In the genomic region with DNA sequence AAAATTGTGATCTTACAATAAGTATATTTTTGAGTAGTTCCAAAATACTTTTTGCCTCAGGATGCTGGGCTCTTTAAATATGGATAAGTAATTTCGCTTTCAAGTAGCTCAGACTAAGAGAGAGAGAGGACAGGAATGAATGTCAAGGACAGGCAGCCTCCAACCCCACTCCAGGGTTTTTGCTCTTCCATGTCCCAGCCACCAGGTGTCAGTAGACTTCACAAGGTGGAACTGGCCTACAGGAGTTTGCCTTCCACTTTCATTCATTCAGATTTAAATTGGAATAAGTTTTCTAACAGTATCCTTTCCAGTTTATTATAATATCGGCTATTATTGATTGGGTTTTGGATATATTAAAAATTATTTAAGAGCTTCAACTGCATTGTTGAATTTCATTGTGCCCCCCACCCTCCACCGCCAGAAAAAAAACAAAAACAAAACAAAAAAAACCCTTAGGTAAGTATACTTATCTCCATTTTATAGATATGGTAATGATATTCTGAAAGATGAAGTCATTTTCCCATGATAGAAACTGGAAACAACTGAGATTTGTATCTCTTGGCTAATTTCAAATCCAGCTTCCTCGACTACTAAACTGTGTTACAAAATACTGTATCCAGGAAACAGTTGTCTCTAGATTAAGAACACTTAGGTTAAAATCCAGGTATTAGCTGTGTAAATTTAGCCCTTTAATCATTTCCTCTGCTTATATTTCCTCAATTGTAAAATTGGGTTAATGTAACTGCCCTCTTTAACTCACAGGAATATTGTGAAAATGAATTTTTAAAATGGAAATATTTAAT, we compare ENCODE assay signal across 9 cellular contexts.
A peak's percentile ranks its signal among the peaks of the same experiment; 100 is the strongest.
DNase-seq lines count a peak whose midpoint lies in the region; ATAC-seq, FAIRE-seq and TF ChIP-seq lines count a peak whose summit lies in the region.
"Had no signal": no experiment of that assay in that cellular context is flagged by ENCODE, and none has a peak within 500 bp of the region (broad histone marks: within the 10 kb centered on the region; RNA-seq: fewer than 3 reads in every experiment).

No MANE protein-coding gene starts in this region.

- H3K9me3 Mint-ChIP-seq in HFFc6 = no peaks in the 10 kb centered on the region
- H3K9me3 Mint-ChIP-seq: IgD-negative memory B cell had no signal

- no TSS peak for BruUV-seq in HepG2 (replicated peaks; lab: Mats Ljungman, UMichigan)

- peak; percentile 11 for FAIRE-seq in RCC 7860 (lab: Jason Lieb, UNC)
- peak; percentile 90 for FAIRE-seq in HepG2 (lab: Jason Lieb, UNC)

- peak; percentile 63 for TF ChIP-seq RAD21 in HepG2 (CRISPR knock-in tag; IDR thresholded peaks at IDR 0.05)

- H3K27me3 ChIP-seq in HepG2 (ENCODE audit: control insufficient read depth in 1 of 2, insufficient read depth in 2 of 2, low read length in 2 of 2) = no peaks in the 10 kb centered on the region
- H3K27me3 ChIP-seq in uterus = no peaks in the 10 kb centered on the region

- no peak overlapping the region for H3K9ac ChIP-seq in HepG2 (ENCODE audit: insufficient read depth, low read depth, low read length)

- H3K27me3 Mint-ChIP-seq in HFFc6 (ENCODE audit: insufficient read depth) = no peaks in the 10 kb centered on the region
- H3K27me3 Mint-ChIP-seq: IgD-negative memory B cell had no signal

- ATAC-seq in HepG2 = peak; percentile 100

- POLR2A ChIA-PET in HepG2 (lab: Yijun Ruan, JAX) = no interaction called here

- H3K4me1 Mint-ChIP-seq in HFFc6 (ENCODE audit: low read depth) = no peaks in the 10 kb centered on the region
- H3K4me1 Mint-ChIP-seq: IgD-negative memory B cell had no signal

- H3K79me2 ChIP-seq in HepG2 (ENCODE audit: insufficient read depth, low read length) = no peaks in the 10 kb centered on the region

- TF ChIP-seq EP300 in HepG2 (IDR thresholded peaks at IDR 0.05; ENCODE audit: low read depth in 2 of 2, low read length in 2 of 2) (no peak), HepG2 (CRISPR knock-in tag; IDR thresholded peaks at IDR 0.05; ENCODE audit: borderline replicate concordance) (no peak)

- intact Hi-C loops in HepG2 (cut with micrococcal nuclease; ENCODE audit: unreplicated experiment) (loop anchor here (1.0 to 10.0 kb wide), 6 partner anchors 259 to 822 kb away; no protein-coding TSS in a partner anchor), uterus (cut with DNase I; ENCODE audit: low total_unique reads) (no loop called here)

- H3K27ac Mint-ChIP-seq in HFFc6 = no peak overlapping the region
- H3K27ac Mint-ChIP-seq: IgD-negative memory B cell had no signal

- TF ChIP-seq POLR2A in HepG2 (IDR thresholded peaks at IDR 0.05; ENCODE audit: insufficient read depth in 1 of 2, low read depth in 2 of 2, low read length in 2 of 2) (no peak), uterus (IDR thresholded peaks at IDR 0.05) (no peak)

- CTCF ChIA-PET in HepG2 (lab: Yijun Ruan, JAX; ENCODE audit: low intra/inter-chr PET ratio, low total read pairs) = interaction anchor here (1.0 to 2.8 kb wide), 3 partner anchors 260 to 823 kb away, joined by 3 to 34 read pairs (median 4); no protein-coding TSS in a partner anchor

- H4K20me1 ChIP-seq in HepG2 (ENCODE audit: insufficient read depth, low read length) = no peaks in the 10 kb centered on the region

- no peak overlapping the region for H3K4me2 ChIP-seq in HepG2 (ENCODE audit: low read depth, low read length)

- no peaks in the 10 kb centered on the region for H3K36me3 ChIP-seq in HepG2 (replicated peaks in 1 of 2; ENCODE audit: control insufficient read depth in 1 of 2, insufficient read depth in 2 of 2, low read length in 2 of 2)
- H3K36me3 ChIP-seq in uterus = no peaks in the 10 kb centered on the region

- TF ChIP-seq CTCF in GM12874 (IDR thresholded peaks at IDR 0.05; ENCODE audit: insufficient read depth, low read depth, low read length) (peak; percentile 75), HFFc6 (IDR thresholded peaks at IDR 0.05) (peak; percentile 87), choroid plexus epithelial cell (conservative IDR thresholded peaks at IDR 0.05; ENCODE audit: low read depth, low read length) (peak; percentile 97), HepG2 (CRISPR knock-in tag; IDR thresholded peaks at IDR 0.05) (peak; percentile 87), uterus (IDR thresholded peaks at IDR 0.05) (peak; percentile 14 to 50 (median 36))

- no peaks in the 10 kb centered on the region for H3K9me3 ChIP-seq in HepG2 (ENCODE audit: low read length)
- no peaks in the 10 kb centered on the region for H3K9me3 ChIP-seq in uterus

- H2AFZ ChIP-seq in HepG2 (ENCODE audit: low read length) = no peak overlapping the region

- H3K4me3 Mint-ChIP-seq in HFFc6 = peak overlapping the region; percentile 43; the same call in 1 of the 2 replicates
- H3K4me3 Mint-ChIP-seq: IgD-negative memory B cell had no signal

- H3K4me1 ChIP-seq in HepG2 (ENCODE audit: insufficient read depth, low read length) = no peaks in the 10 kb centered on the region
- no peaks in the 10 kb centered on the region for H3K4me1 ChIP-seq in uterus

- 10% methylated on average over 4 of the region's 4 CpGs for WGBS in HepG2 (ENCODE audit: low lambda C conversion rate)

- H3K27ac ChIP-seq in HepG2 (ENCODE audit: extremely low read length, insufficient read depth, low read length) (no peak overlapping the region), uterus (no peak overlapping the region)

- H3K4me3 ChIP-seq in choroid plexus epithelial cell (ENCODE audit: low read depth, low read length) (no peak overlapping the region), HepG2 (replicated peaks in 1 of 3; ENCODE audit: insufficient read depth in 1 of 3, low read depth in 2 of 3, low read length in 3 of 3) (no peak overlapping the region), uterus (no peak overlapping the region)

- in situ Hi-C loops in HepG2 (cut with HindIII; ENCODE audit: extremely low pct_ligation_motif_present, low pct_unique_long_range_greater_than_20kb) = loop anchor here (5.0 kb wide), 1 partner anchor 822 kb away; no protein-coding TSS in a partner anchor

- no peaks in the 10 kb centered on the region for H3K36me3 Mint-ChIP-seq in HFFc6 (ENCODE audit: low read depth)
- H3K36me3 Mint-ChIP-seq: IgD-negative memory B cell had no signal

- DNase-seq in AG08395 (ENCODE audit: low spot score) (peak; percentile 48), HFFc6 (peak; percentile 42), LoVo (ENCODE audit: low spot score) (peak; percentile 65), RCC 7860 (ENCODE audit: low spot score) (peak; percentile 54), choroid plexus epithelial cell (ENCODE audit: low read depth) (peak; percentile 80), HepG2 (ENCODE audit: low spot score) (peak; percentile 71), uterus (no peak)

TF ChIP-seq in HepG2, 621 proteins besides CTCF, POLR2A, EP300 and RAD21 (continues in another document):
- no peak for TF ChIP-seq STAT5B (CRISPR knock-in tag; IDR thresholded peaks at IDR 0.05)
- no peak for TF ChIP-seq ZNF850 (CRISPR knock-in tag; conservative IDR thresholded peaks at IDR 0.05)
- peak; percentile 93 for TF ChIP-seq SMC3 (IDR thresholded peaks at IDR 0.05; ENCODE audit: low read length)
- TF ChIP-seq, protein P1, sequence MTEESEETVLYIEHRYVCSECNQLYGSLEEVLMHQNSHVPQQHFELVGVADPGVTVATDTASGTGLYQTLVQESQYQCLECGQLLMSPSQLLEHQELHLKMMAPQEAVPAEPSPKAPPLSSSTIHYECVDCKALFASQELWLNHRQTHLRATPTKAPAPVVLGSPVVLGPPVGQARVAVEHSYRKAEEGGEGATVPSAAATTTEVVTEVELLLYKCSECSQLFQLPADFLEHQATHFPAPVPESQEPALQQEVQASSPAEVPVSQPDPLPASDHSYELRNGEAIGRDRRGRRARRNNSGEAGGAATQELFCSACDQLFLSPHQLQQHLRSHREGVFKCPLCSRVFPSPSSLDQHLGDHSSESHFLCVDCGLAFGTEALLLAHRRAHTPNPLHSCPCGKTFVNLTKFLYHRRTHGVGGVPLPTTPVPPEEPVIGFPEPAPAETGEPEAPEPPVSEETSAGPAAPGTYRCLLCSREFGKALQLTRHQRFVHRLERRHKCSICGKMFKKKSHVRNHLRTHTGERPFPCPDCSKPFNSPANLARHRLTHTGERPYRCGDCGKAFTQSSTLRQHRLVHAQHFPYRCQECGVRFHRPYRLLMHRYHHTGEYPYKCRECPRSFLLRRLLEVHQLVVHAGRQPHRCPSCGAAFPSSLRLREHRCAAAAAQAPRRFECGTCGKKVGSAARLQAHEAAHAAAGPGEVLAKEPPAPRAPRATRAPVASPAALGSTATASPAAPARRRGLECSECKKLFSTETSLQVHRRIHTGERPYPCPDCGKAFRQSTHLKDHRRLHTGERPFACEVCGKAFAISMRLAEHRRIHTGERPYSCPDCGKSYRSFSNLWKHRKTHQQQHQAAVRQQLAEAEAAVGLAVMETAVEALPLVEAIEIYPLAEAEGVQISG (CRISPR knock-in tag; IDR thresholded peaks at IDR 0.05) = no peak
- 0 out of 2 replicates have a peak, but pooled peaks have one; percentile 65 for TF ChIP-seq SMAD3 (CRISPR knock-in tag; IDR thresholded peaks at IDR 0.05)
- TF ChIP-seq STAG1 (CRISPR knock-in tag; IDR thresholded peaks at IDR 0.05) = peak; percentile 83
- TF ChIP-seq, protein P2, sequence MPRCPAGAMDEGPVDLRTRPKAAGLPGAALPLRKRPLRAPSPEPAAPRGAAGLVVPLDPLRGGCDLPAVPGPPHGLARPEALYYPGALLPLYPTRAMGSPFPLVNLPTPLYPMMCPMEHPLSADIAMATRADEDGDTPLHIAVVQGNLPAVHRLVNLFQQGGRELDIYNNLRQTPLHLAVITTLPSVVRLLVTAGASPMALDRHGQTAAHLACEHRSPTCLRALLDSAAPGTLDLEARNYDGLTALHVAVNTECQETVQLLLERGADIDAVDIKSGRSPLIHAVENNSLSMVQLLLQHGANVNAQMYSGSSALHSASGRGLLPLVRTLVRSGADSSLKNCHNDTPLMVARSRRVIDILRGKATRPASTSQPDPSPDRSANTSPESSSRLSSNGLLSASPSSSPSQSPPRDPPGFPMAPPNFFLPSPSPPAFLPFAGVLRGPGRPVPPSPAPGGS (CRISPR knock-in tag; IDR thresholded peaks at IDR 0.05) = no peak
- TF ChIP-seq IRF2 (CRISPR knock-in tag; IDR thresholded peaks at IDR 0.05) = 0 out of 2 replicates have a peak, but pooled peaks have one; percentile 37
- TF ChIP-seq ELF3 (CRISPR knock-in tag; IDR thresholded peaks at IDR 0.05) = 0 out of 2 replicates have a peak, but pooled peaks have one; percentile 12
- no peak for TF ChIP-seq ZZZ3 (CRISPR knock-in tag; IDR thresholded peaks at IDR 0.05; ENCODE audit: borderline replicate concordance)
- TF ChIP-seq ZNF839 (CRISPR knock-in tag; IDR thresholded peaks at IDR 0.05; ENCODE audit: borderline replicate concordance) = no peak
- no peak for TF ChIP-seq MAZ (IDR thresholded peaks at IDR 0.05; ENCODE audit: borderline replicate concordance, low read depth, low read length)
- TF ChIP-seq MAZ (CRISPR knock-in tag; IDR thresholded peaks at IDR 0.05; ENCODE audit: low read depth) = no peak
- no peak for TF ChIP-seq AGO1 (IDR thresholded peaks at IDR 0.05; ENCODE audit: low read depth, low read length, poor library complexity, severe bottlenecking)

Comparison
In these comparisons a context has a peak if more than half of its experiments do, and no peak if none do; other contexts are left out.
1. DNase-seq: peak in AG08395 (single experiment), HFFc6 (single experiment), LoVo (single experiment), RCC 7860 (single experiment), choroid plexus epithelial cell (single experiment) and HepG2 (single experiment); none in uterus (0 of 2).
2. CTCF ChIP-seq: peak in every context shown above with its lines; median percentile 97 in choroid plexus epithelial cell; 87 in HFFc6; 87 in HepG2; 75 in GM12874; 36 in uterus.